ENCODE assay signal across 8 cellular contexts in the genomic region with DNA sequence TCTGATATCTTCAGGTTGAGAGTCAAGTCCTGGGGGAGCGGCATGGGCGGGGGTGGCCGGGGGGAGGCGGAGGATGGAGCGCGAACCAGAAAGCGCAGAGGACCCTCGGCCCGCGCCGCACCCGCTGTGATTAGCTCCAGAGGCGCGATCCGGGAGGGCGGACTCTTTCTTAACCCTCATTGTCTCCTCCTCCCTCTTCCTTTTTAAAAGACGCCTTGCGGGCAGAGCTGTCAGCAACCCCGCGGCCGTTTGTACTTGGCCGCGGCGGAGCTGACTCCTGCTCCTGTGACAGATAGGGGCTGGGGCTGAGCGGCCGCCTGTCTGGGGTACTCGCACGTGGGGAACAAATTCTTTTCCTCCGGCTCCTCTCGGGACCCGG. TPM values are rescaled to one million over a fixed set of nuclear protein-coding genes. Genes with fewer than 3 reads are reported as not detected.
DNase-seq lines count a peak whose midpoint lies in the region; ATAC-seq lines count a peak whose summit lies in the region.

SHISA3 (plus strand) TSS at position 233 of the 379 bp plus-strand sequence. CDS start 569 bp downstream, outside the sequence.

- H3K4me3 ChIP-seq in ectodermal cell (ENCODE audit: insufficient read depth, low read depth, low read length) (peak within 1 kb of the TSS; percentile 43), muscle layer of duodenum (ENCODE audit: low read depth in 1 of 2, low read length in 2 of 2) (peak within 1 kb of the TSS; percentile 49 to 81)

- H3K36me3 ChIP-seq in ectodermal cell (ENCODE audit: control insufficient read depth, insufficient read depth, low read length) (no peaks in the 10 kb centered on the region), muscle layer of duodenum (ENCODE audit: control insufficient read depth in 1 of 2, insufficient read depth in 2 of 2, low read length in 2 of 2) (no peaks in the 10 kb centered on the region)

- H3K9me3 ChIP-seq in ectodermal cell (ENCODE audit: control insufficient read depth, low read length) (no peaks in the 10 kb centered on the region), muscle layer of duodenum (ENCODE audit: control insufficient read depth in 1 of 2, low read length in 2 of 2) (no peaks in the 10 kb centered on the region)

- no peak within 1 kb of the TSS for H3K27ac ChIP-seq in ectodermal cell (ENCODE audit: insufficient read depth, low read depth, low read length, poor library complexity, severe bottlenecking)
- no peak within 1 kb of the TSS for H3K27ac ChIP-seq in muscle layer of duodenum (ENCODE audit: low read length)
- no peak within 1 kb of the TSS for H3K27ac ChIP-seq in substantia nigra (ENCODE audit: low read depth, low read length, poor library complexity, severe bottlenecking)

- DNase-seq in NCI-H748 (lab: John Stamatoyannopoulos, UW; ENCODE audit: unreplicated experiment) (peak; percentile 11), NCI-H748 treated with DMSO at 0.1 percent for 48 hours (lab: John Stamatoyannopoulos, UW) (no peak), OCI-M1 (lab: John Stamatoyannopoulos, UW) (peak; percentile 59), substantia nigra (lab: John Stamatoyannopoulos, UW) (no peak), NCI-H1048 (lab: John Stamatoyannopoulos, UW) (no peak)

- H3K4me1 ChIP-seq in ectodermal cell (ENCODE audit: control insufficient read depth, insufficient read depth, low read length) (peaks cover 21% of the 10 kb centered on the region), muscle layer of duodenum (ENCODE audit: control insufficient read depth in 1 of 2, insufficient read depth in 2 of 2, low read length in 2 of 2) (peaks cover 4 to 23% of the 10 kb centered on the region in 2 donors)

- 0 to 1% methylated on average over 31 of the region's 31 CpGs for WGBS in ectodermal cell, 2 experiments

- ATAC-seq in HG02678 (IDR thresholded peaks at IDR 0.05; ENCODE audit: unreplicated experiment) = peak; percentile 38

- H3K27me3 ChIP-seq in ectodermal cell (ENCODE audit: control insufficient read depth, insufficient read depth, low read length, poor library complexity, severe bottlenecking) (peaks cover 75% of the 10 kb centered on the region), muscle layer of duodenum (ENCODE audit: low read depth, low read length) (peaks cover 43% of the 10 kb centered on the region)

RNA-seq across cellular contexts. Expression of gene SHISA3, which starts in this region (rescaled TPM):
- not detected for polyA plus RNA-seq in ectodermal cell (2013, experiment 1 of 4)
- polyA plus RNA-seq in ectodermal cell (2013, experiment 2 of 4) = not detected
- 0.43 TPM for polyA plus RNA-seq in ectodermal cell (2013, experiment 3 of 4)
- polyA plus RNA-seq in ectodermal cell (2013, experiment 4 of 4) = 0.36 TPM

Comparison
In these comparisons a context has a peak if more than half of its experiments do, and no peak if none do; other contexts are left out.
1. DNase-seq: peak in NCI-H748 (single experiment) and OCI-M1 (single experiment); none in NCI-H748 treated with DMSO at 0.1 percent for 48 hours (single experiment), substantia nigra (0 of 49) and NCI-H1048 (single experiment).